14 cellular contexts compared by ENCODE assay signal in genomic region chr19:7788178-7788932, GRCh38. TPM values are rescaled to one million over a fixed set of nuclear protein-coding genes. Genes with fewer than 3 reads are reported as not detected.
DNase-seq lines count a peak whose midpoint lies in the region; ATAC-seq and TF ChIP-seq lines count a peak whose summit lies in the region.
"Had no signal": no experiment of that assay in that cellular context is flagged by ENCODE, and none has a peak within 500 bp of the region (broad histone marks: within the 10 kb centered on the region; RNA-seq: fewer than 3 reads in every experiment).

No MANE protein-coding gene starts in this region.

- 3% methylated on average over 19 of the region's 67 CpGs for WGBS in esophagus muscularis mucosa
- WGBS in aorta, 2 donors = 2 to 3% methylated on average over 41 to 67 of the region's 67 CpGs

- no peak for TF ChIP-seq EP300 in esophagus muscularis mucosa (IDR thresholded peaks at IDR 0.05)

- intact Hi-C loops in Right ventricle myocardium superior (cut with DNase I) (no loop called here), esophagus muscularis mucosa (cut with DNase I) (no loop called here), mucosa of descending colon (cut with DNase I, micrococcal nuclease) (no loop called here), aorta (cut with DNase I) (no loop called here), uterus (cut with DNase I; ENCODE audit: low total_unique reads) (no loop called here)

- H3K4me3 ChIP-seq in cardiac muscle cell = peak overlapping the region; percentile 18
- H3K4me3 ChIP-seq in esophagus muscularis mucosa = peak overlapping the region; percentile 16 to 36 (median 22)
- H3K4me3 ChIP-seq in mucosa of descending colon = no peak overlapping the region
- no peak overlapping the region for H3K4me3 ChIP-seq in aorta (ENCODE audit: low read length in 2 of 2)
- H3K4me3 ChIP-seq in uterus = no peak overlapping the region
- H3K4me3 ChIP-seq: SJCRH30 had no signal

- no peak for TF ChIP-seq POLR2A in esophagus muscularis mucosa (IDR thresholded peaks at IDR 0.05; ENCODE audit: low read depth)
- TF ChIP-seq POLR2A in uterus (IDR thresholded peaks at IDR 0.05) = no peak

- ATAC-seq in Right ventricle myocardium superior (ENCODE audit: poor library complexity) (no peak), mucosa of descending colon (peak; percentile 14), aorta (ENCODE audit: low FRiP score) (peak; percentile 41)

- H3K27ac ChIP-seq in cardiac muscle cell = no peak overlapping the region
- no peak overlapping the region for H3K27ac ChIP-seq in esophagus muscularis mucosa (replicated peaks in 1 of 4)
- H3K27ac ChIP-seq in aorta (ENCODE audit: low read depth in 1 of 2, low read length in 2 of 2) = no peak overlapping the region
- H3K27ac ChIP-seq in uterus = no peak overlapping the region
- H3K27ac ChIP-seq: SJCRH30 had no signal

- H3K9me3 ChIP-seq in cardiac muscle cell (ENCODE audit: low read depth) (no peaks in the 10 kb centered on the region), esophagus muscularis mucosa (peaks cover 0 to 6% (median 0%) of the 10 kb centered on the region in 4 donors), mucosa of descending colon (no peaks in the 10 kb centered on the region), aorta (ENCODE audit: control insufficient read depth, low read length) (no peaks in the 10 kb centered on the region), uterus (no peaks in the 10 kb centered on the region)
- H3K9me3 ChIP-seq: SJCRH30 had no signal

- TF ChIP-seq CTCF in cardiac muscle cell (IDR thresholded peaks at IDR 0.05; ENCODE audit: low read depth, low read length) (no peak), esophagus muscularis mucosa (IDR thresholded peaks at IDR 0.05) (no peak), mucosa of descending colon (IDR thresholded peaks at IDR 0.05) (no peak), uterus (IDR thresholded peaks at IDR 0.05) (no peak)

- H3K36me3 ChIP-seq in cardiac muscle cell (no peaks in the 10 kb centered on the region), esophagus muscularis mucosa (no peaks in the 10 kb centered on the region), mucosa of descending colon (ENCODE audit: low read depth) (no peaks in the 10 kb centered on the region), aorta (ENCODE audit: control insufficient read depth in 1 of 2, insufficient read depth in 2 of 2, low read length in 1 of 2) (no peaks in the 10 kb centered on the region), uterus (no peaks in the 10 kb centered on the region)
- H3K36me3 ChIP-seq: SJCRH30 had no signal

- no peaks in the 10 kb centered on the region for H3K4me1 ChIP-seq in cardiac muscle cell (ENCODE audit: low read depth)
- H3K4me1 ChIP-seq in esophagus muscularis mucosa = peaks cover 0 to 16% (median 7%) of the 10 kb centered on the region in 4 donors
- peaks cover 3% of the 10 kb centered on the region for H3K4me1 ChIP-seq in mucosa of descending colon (ENCODE audit: low read depth)
- no peaks in the 10 kb centered on the region for H3K4me1 ChIP-seq in aorta (ENCODE audit: control insufficient read depth in 1 of 2, insufficient read depth in 2 of 2, low read length in 2 of 2)
- no peaks in the 10 kb centered on the region for H3K4me1 ChIP-seq in uterus
- H3K4me1 ChIP-seq: SJCRH30 had no signal

- H3K27me3 ChIP-seq in cardiac muscle cell (peaks cover 76% of the 10 kb centered on the region), esophagus muscularis mucosa (peaks cover 4 to 84% (median 25%) of the 10 kb centered on the region in 4 donors), aorta (ENCODE audit: control insufficient read depth in 1 of 2, insufficient read depth in 2 of 2, low read length in 1 of 2) (no peaks in the 10 kb centered on the region), uterus (peaks cover 10 to 19% of the 10 kb centered on the region in 2 donors)
- H3K27me3 ChIP-seq: SJCRH30 had no signal

- DNase-seq in cardiac muscle cell (ENCODE audit: low read depth in 1 of 2, low spot score in 1 of 2) (peak in 1 of 2 donors; percentile 39), Right ventricle myocardium superior (no peak), esophagus muscularis mucosa (ENCODE audit: extremely low spot score) (no peak), mucosa of descending colon (no peak), aorta (no peak), NCI-H1436 treated with DMSO at 0.1 percent for 48 hours (lab: John Stamatoyannopoulos, UW) (no peak), uterus (no peak)
- no peak for DNase-seq in activated CD4-positive, alpha-beta T cell treated with anti-CD3 and anti-CD28 coated beads, Interleukin-2, amount 50 U/mL, for 4 hours
- DNase-seq: activated CD4-positive, alpha-beta memory T cell treated with anti-CD3 and anti-CD28 coated beads, Interleukin-2, amount 10 ng/mL, durations not matched to agents 7 days and 5 days; activated naive CD4-positive, alpha-beta T cell treated with Interleukin-2 at 50 U/mL for 16 hours; NCI-H2029; SJCRH30 had no signal

RNA-seq across cellular contexts. Expression of gene CLEC4M, which starts 25.3 kb away (rescaled TPM):
- total RNA-seq in cardiac muscle cell (0.54 TPM in 1 of 2 replicates, not detected in the other), Right ventricle myocardium superior (not detected), esophagus muscularis mucosa (not detected), mucosa of descending colon (not detected), aorta (not detected), uterus (under 1 TPM in 1 of 4 donors, not detected in 3; 0.62 TPM)
- polyA plus RNA-seq in cardiac muscle cell (0.48 TPM in 1 of 2 replicates, not detected in the other), aorta (under 1 TPM in 1 of 2 donors, not detected in 1; 0.50 TPM)
- total RNA-seq: activated CD4-positive, alpha-beta memory T cell treated with anti-CD3 and anti-CD28 coated beads, Interleukin-2, amount 10 ng/mL, durations not matched to agents 7 days and 5 days; lower leg skin; SJCRH30; subcutaneous adipose tissue had no signal

RNA-seq across cellular contexts. Expression of gene CD209, which starts 41.0 kb away (rescaled TPM):
- total RNA-seq in cardiac muscle cell (not detected in 2 replicates), Right ventricle myocardium superior (11.4 TPM), esophagus muscularis mucosa (10 to 100 TPM in 1 of 4 donors, 1 to 10 TPM in 3; 4.0 to 13.1 (median 8.4) TPM), mucosa of descending colon (10 to 100 TPM in 2 of 3 donors, 1 to 10 TPM in 1; 4.1 to 17.7 (median 17.2) TPM), aorta (10 to 100 TPM; 19.2 to 63.9 TPM), uterus (10 to 100 TPM in 1 of 4 donors, 1 to 10 TPM in 2, not detected in 1; 2.6 to 14.4 (median 8.8) TPM)
- polyA plus RNA-seq in cardiac muscle cell (not detected in 2 replicates), aorta (1 to 10 TPM; 1.0 to 3.1 TPM)
- total RNA-seq: activated CD4-positive, alpha-beta memory T cell treated with anti-CD3 and anti-CD28 coated beads, Interleukin-2, amount 10 ng/mL, durations not matched to agents 7 days and 5 days; SJCRH30 had no signal

RNA-seq across cellular contexts. Expression of gene EVI5L, which starts 41.7 kb away (rescaled TPM):
- 41.9 and 48.6 TPM in 2 replicates for total RNA-seq in cardiac muscle cell
- 28.7 and 29.1 TPM in 2 replicates for polyA plus RNA-seq in cardiac muscle cell
- total RNA-seq in Right ventricle myocardium superior = 19.4 TPM
- 10 to 100 TPM; 19.9 to 42.0 (median 29.2) TPM for total RNA-seq in esophagus muscularis mucosa
- 10 to 100 TPM in 2 of 3 donors, 1 to 10 TPM in 1; 8.3 to 17.6 (median 11.4) TPM for total RNA-seq in mucosa of descending colon
- 10 to 100 TPM; 13.0 to 13.4 TPM for total RNA-seq in aorta
- 10 to 100 TPM in 1 of 2 donors, 1 to 10 TPM in 1; 4.3 to 11.9 TPM for polyA plus RNA-seq in aorta
- 10 to 100 TPM in 3 of 4 donors, 1 to 10 TPM in 1; 9.1 to 14.9 (median 12.4) TPM for total RNA-seq in uterus

RNA-seq across cellular contexts. Expression of gene CLEC4G, which starts 56.4 kb away (rescaled TPM):
- total RNA-seq in cardiac muscle cell = not detected in 2 replicates
- polyA plus RNA-seq in cardiac muscle cell = not detected in 2 replicates
- total RNA-seq in Right ventricle myocardium superior = 1.1 TPM
- total RNA-seq in esophagus muscularis mucosa = 1 to 10 TPM in 3 of 4 donors, under 1 TPM in 1; 0.75 to 2.5 (median 1.8) TPM
- total RNA-seq in mucosa of descending colon = 1 to 10 TPM in 2 of 3 donors, not detected in 1; 1.3 to 2.5 TPM
- total RNA-seq in aorta = 10 to 100 TPM in 1 of 2 donors, 1 to 10 TPM in 1; 2.8 to 26.8 TPM
- polyA plus RNA-seq in aorta = 1 to 10 TPM in 1 of 2 donors, not detected in 1; 2.3 TPM
- not detected for total RNA-seq in uterus
- total RNA-seq: activated CD4-positive, alpha-beta memory T cell treated with anti-CD3 and anti-CD28 coated beads, Interleukin-2, amount 10 ng/mL, durations not matched to agents 7 days and 5 days; SJCRH30 had no signal

Comparison
In these comparisons a context has a peak if more than half of its experiments do, and no peak if none do; other contexts are left out.
1. H3K4me3 ChIP-seq: peak in cardiac muscle cell (single experiment) and esophagus muscularis mucosa (4 of 4); none in mucosa of descending colon (single experiment), aorta (0 of 2) and uterus (0 of 2).